ENCODE assay signal across 7 cellular contexts in the genomic region with DNA sequence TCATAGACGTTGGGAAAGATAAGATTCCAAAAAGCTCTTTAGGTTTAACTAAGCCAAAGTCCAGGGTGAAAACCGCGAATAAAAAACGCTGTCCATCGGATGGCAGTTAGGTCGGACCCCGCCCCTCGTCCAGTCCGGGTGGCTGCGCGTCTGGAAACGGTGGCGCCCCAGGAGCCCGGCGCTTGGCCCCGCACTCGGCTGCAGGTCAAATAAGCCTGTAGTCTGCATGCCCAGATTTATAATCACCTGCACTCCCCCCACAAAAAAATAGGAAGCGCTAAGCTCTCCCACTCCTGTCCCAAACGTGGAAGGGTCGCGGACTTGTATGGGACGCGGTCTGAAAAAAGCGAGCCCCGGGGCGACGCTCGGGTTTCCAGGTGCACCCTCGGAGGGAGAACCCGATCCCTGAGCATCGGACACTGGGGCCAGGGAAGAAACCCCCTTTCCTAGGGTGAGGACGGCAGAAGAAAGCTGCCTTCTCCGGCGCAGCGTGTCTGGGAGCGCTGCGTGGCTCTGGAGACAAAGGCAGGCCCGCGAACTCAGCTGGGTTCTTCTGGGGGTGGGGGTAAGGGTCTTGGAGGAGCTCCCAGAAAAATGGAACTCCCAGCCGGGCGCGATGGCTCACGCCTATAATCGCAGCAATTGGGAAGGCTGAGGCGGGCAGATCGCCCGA. TPM values are rescaled to one million over a fixed set of nuclear protein-coding genes. Genes with fewer than 3 reads are reported as not detected.
DNase-seq lines count a peak whose midpoint lies in the region; ATAC-seq and TF ChIP-seq lines count a peak whose summit lies in the region.

No MANE protein-coding gene starts in this region.

- TF ChIP-seq EP300 in suprapubic skin (IDR thresholded peaks at IDR 0.05), result no peak

- peak; percentile 11 for ATAC-seq in activated CD8-positive, alpha-beta T cell treated with anti-CD3 and anti-CD28 coated beads, Interleukin-2, amount 10 ng/mL, durations not matched to agents 7 days and 5 days
- peak; percentile 10 for ATAC-seq in esophagus mucosa

- H3K27me3 ChIP-seq in mucosa of stomach (ENCODE audit: control insufficient read depth, insufficient read depth, low read length) (no peaks in the 10 kb centered on the region), suprapubic skin (no peaks in the 10 kb centered on the region)

- TF ChIP-seq POLR2A in suprapubic skin (IDR thresholded peaks at IDR 0.05), result no peak

- peaks cover 12% of the 10 kb centered on the region for H3K36me3 Mint-ChIP-seq in activated CD8-positive, alpha-beta T cell treated with anti-CD3 and anti-CD28 coated beads, Interleukin-2, amount 10 ng/mL, durations not matched to agents 7 days and 5 days (ENCODE audit: low read depth)

- TF ChIP-seq CTCF in HFF-Myc (IDR thresholded peaks at IDR 0.05; ENCODE audit: low read depth, low read length, missing control alignments) (no peak), suprapubic skin (IDR thresholded peaks at IDR 0.05) (no peak)

- H3K9ac ChIP-seq in mucosa of stomach (ENCODE audit: low read length), result peak overlapping the region; percentile 80

- H3K36me3 ChIP-seq in mucosa of stomach (ENCODE audit: control insufficient read depth, insufficient read depth, low read length) (no peaks in the 10 kb centered on the region), suprapubic skin (no peaks in the 10 kb centered on the region)

- H3K9me3 ChIP-seq in mucosa of stomach (ENCODE audit: control insufficient read depth, low read length), result no peaks in the 10 kb centered on the region
- H3K9me3 ChIP-seq in suprapubic skin, result no peaks in the 10 kb centered on the region

- peak overlapping the region; percentile 96 for H3K4me3 Mint-ChIP-seq in activated CD8-positive, alpha-beta T cell treated with anti-CD3 and anti-CD28 coated beads, Interleukin-2, amount 10 ng/mL, durations not matched to agents 7 days and 5 days

- H3K4me1 Mint-ChIP-seq in activated CD8-positive, alpha-beta T cell treated with anti-CD3 and anti-CD28 coated beads, Interleukin-2, amount 10 ng/mL, durations not matched to agents 7 days and 5 days (ENCODE audit: low read depth), result peaks cover 32% of the 10 kb centered on the region

- CTCF ChIA-PET in activated CD8-positive, alpha-beta T cell treated with anti-CD3 and anti-CD28 coated beads, Interleukin-2, amount 10 ng/mL, durations not matched to agents 7 days and 5 days (lab: Charles Lee), result interaction anchor here (1.3 to 1.9 kb wide), 2 partner anchors 55 to 593 kb away, joined by 3 to 4 read pairs; no protein-coding TSS in a partner anchor

- POLR2A ChIA-PET in activated CD8-positive, alpha-beta T cell treated with anti-CD3 and anti-CD28 coated beads, Interleukin-2, amount 10 ng/mL, durations not matched to agents 7 days and 5 days (lab: Charles Lee), result interaction anchor here (0.7 to 2.4 kb wide), 5 partner anchors 13 to 319 kb away, joined by 3 to 31 read pairs (median 4); partner anchors contain the start of genes EXOSC3, POLR1E and TOMM5

- peaks cover 10% of the 10 kb centered on the region for H3K4me1 ChIP-seq in mucosa of stomach (ENCODE audit: control insufficient read depth, insufficient read depth, low read length)
- peaks cover 42% of the 10 kb centered on the region for H3K4me1 ChIP-seq in suprapubic skin

- no peaks in the 10 kb centered on the region for H3K9me3 Mint-ChIP-seq in activated CD8-positive, alpha-beta T cell treated with anti-CD3 and anti-CD28 coated beads, Interleukin-2, amount 10 ng/mL, durations not matched to agents 7 days and 5 days (ENCODE audit: insufficient read depth)

- H3K4me3 ChIP-seq in HFF-Myc (replicated peaks; ENCODE audit: low read depth, low read length) (peak overlapping the region; percentile 91), mucosa of stomach (ENCODE audit: low read length) (peak overlapping the region; percentile 75), suprapubic skin (peak overlapping the region; percentile 79)

- H3K27ac ChIP-seq in suprapubic skin, result peak overlapping the region; percentile 98

- no peaks in the 10 kb centered on the region for H3K27me3 Mint-ChIP-seq in activated CD8-positive, alpha-beta T cell treated with anti-CD3 and anti-CD28 coated beads, Interleukin-2, amount 10 ng/mL, durations not matched to agents 7 days and 5 days (ENCODE audit: low read depth)

- DNase-seq in GM04504 (ENCODE audit: low read depth) (peak; percentile 79), HFF-Myc (ENCODE audit: extremely low read depth, low read depth) (peak; percentile 60), NCI-H1694 (lab: John Stamatoyannopoulos, UW) (peak; percentile 89), suprapubic skin (ENCODE audit: low spot score in 2 of 2) (peak; percentile 86 to 90)
- peak; percentile 42 for DNase-seq in activated CD8-positive, alpha-beta T cell treated with anti-CD3 and anti-CD28 coated beads, Interleukin-2, amount 10 ng/mL, durations not matched to agents 7 days and 5 days

- H3K27ac Mint-ChIP-seq in activated CD8-positive, alpha-beta T cell treated with anti-CD3 and anti-CD28 coated beads, Interleukin-2, amount 10 ng/mL, durations not matched to agents 7 days and 5 days, result peak overlapping the region; percentile 98

- WGBS in suprapubic skin, result 0% methylated on average over 19 of the region's 47 CpGs

RNA-seq across cellular contexts. Expression of gene ZBTB5, which starts 0.9 kb away (rescaled TPM):
- 1 to 10 TPM; 9.2 to 9.4 TPM for total RNA-seq in activated CD8-positive, alpha-beta T cell treated with anti-CD3 and anti-CD28 coated beads, Interleukin-2, amount 10 ng/mL, durations not matched to agents 7 days and 5 days
- total RNA-seq in esophagus mucosa (10.6 TPM), suprapubic skin (10 to 100 TPM; 18.0 to 24.7 (median 23.5) TPM)

RNA-seq across cellular contexts. Expression of gene POLR1E, which starts 19.6 kb away (rescaled TPM):
- total RNA-seq in activated CD8-positive, alpha-beta T cell treated with anti-CD3 and anti-CD28 coated beads, Interleukin-2, amount 10 ng/mL, durations not matched to agents 7 days and 5 days, result 10 to 100 TPM; 38.2 to 39.0 TPM
- total RNA-seq in esophagus mucosa (18.2 TPM), suprapubic skin (10 to 100 TPM; 15.7 to 26.3 (median 24.0) TPM)

RNA-seq across cellular contexts. Expression of gene GRHPR, which starts 43.7 kb away (rescaled TPM):
- 10 to 100 TPM; 57.8 to 62.3 TPM for total RNA-seq in activated CD8-positive, alpha-beta T cell treated with anti-CD3 and anti-CD28 coated beads, Interleukin-2, amount 10 ng/mL, durations not matched to agents 7 days and 5 days
- total RNA-seq in esophagus mucosa (57.5 TPM), suprapubic skin (100 to 1,000 TPM; 132 to 156 (median 141) TPM)

Comparison
In these comparisons a context has a peak if more than half of its experiments do, and no peak if none do; other contexts are left out.
1. Peak in every context shown above with its lines: DNase-seq, ATAC-seq, H3K4me3 ChIP-seq and H3K27ac ChIP-seq.